17 cellular contexts compared by ENCODE assay signal in the genomic region with DNA sequence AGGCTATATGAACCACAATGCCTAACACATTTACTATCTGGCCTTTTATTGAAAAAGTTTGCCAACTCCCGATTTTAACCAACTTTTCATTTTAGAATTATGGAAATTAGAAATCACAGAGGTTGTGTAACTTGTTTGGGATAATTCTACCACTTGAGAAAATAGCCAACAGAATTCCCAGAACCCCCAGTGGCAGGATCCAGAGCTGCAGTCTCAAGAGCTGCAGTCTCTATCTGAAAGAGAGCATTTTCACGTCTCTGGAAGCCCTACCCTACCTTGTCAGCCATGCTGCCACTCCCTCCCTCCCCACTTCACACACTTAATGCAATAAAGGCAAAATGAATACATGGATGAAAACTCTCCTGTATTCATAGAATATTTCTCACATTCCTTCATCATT. TPM values are rescaled to one million over a fixed set of nuclear protein-coding genes. Genes with fewer than 3 reads are reported as not detected.
DNase-seq lines count a peak whose midpoint lies in the region; ATAC-seq, FAIRE-seq and TF ChIP-seq lines count a peak whose summit lies in the region.
"Had no signal": no experiment of that assay in that cellular context is flagged by ENCODE, and none has a peak within 500 bp of the region (broad histone marks: within the 10 kb centered on the region; RNA-seq: fewer than 3 reads in every experiment).

No MANE protein-coding gene starts in this region.

- H3K36me3 Mint-ChIP-seq in Caco-2 (ENCODE audit: insufficient read depth, unreplicated experiment) (no peaks in the 10 kb centered on the region), HFFc6 (ENCODE audit: low read depth) (no peaks in the 10 kb centered on the region)

- H3K4me3 Mint-ChIP-seq in Caco-2 (ENCODE audit: unreplicated experiment) (no peak overlapping the region), HFFc6 (no peak overlapping the region)

- no peak overlapping the region for H3K4me2 ChIP-seq in K562 (ENCODE audit: insufficient read depth, low read length)

- no TSS peak for BruUV-seq in Caco-2 (replicated peaks; lab: Mats Ljungman, UMichigan)
- no TSS peak for BruUV-seq in K562 (replicated peaks; lab: Mats Ljungman, UMichigan)

- H3K9me3 ChIP-seq in Caco-2 (no peaks in the 10 kb centered on the region), K562 (replicated peaks; ENCODE audit: control insufficient read depth, insufficient read depth, low read depth, low read length) (no peaks in the 10 kb centered on the region), uterus (no peaks in the 10 kb centered on the region)

- FAIRE-seq in K562 (lab: Jason Lieb, UNC): no peak
- FAIRE-seq: endothelial cell of umbilical vein had no signal

- peak in 1 of 2 experiments; percentile 22 for DNase-seq in Caco-2
- no peak for DNase-seq in HFFc6
- DNase-seq in K562 (ENCODE audit: extremely low read depth in 1 of 4, low spot score in 3 of 4): peak in 3 of 4 experiments; percentile 13 to 20 (median 18)
- DNase-seq in kidney epithelial cell (ENCODE audit: low read depth): no peak
- no peak for DNase-seq in stimulated activated CD4-positive, alpha-beta T cell treated with anti-CD3 and anti-CD28 coated beads, Interleukin-4, amount 100 ng/mL, for 1 hour
- DNase-seq in HUDEP-2 (lab: John Stamatoyannopoulos, UW; ENCODE audit: unreplicated experiment in 76 of 76): no peak
- DNase-seq in uterus: no peak
- DNase-seq in left lobe of liver (ENCODE audit: low spot score): no peak
- DNase-seq: activated gamma-delta T cell, COR-L47, hippocampal formation, NCI-H1436 treated with DMSO at 0.1 percent for 48 hours, NCI-H510A treated with DMSO at 0.1 percent for 48 hours, Right ventricle myocardium superior had no signal

- H3K9me1 ChIP-seq in K562 (ENCODE audit: control insufficient read depth, insufficient read depth, low read length): no peaks in the 10 kb centered on the region

- no peaks in the 10 kb centered on the region for H3K4me1 Mint-ChIP-seq in Caco-2 (ENCODE audit: low read depth, unreplicated experiment)
- H3K4me1 Mint-ChIP-seq in HFFc6 (ENCODE audit: low read depth): no peaks in the 10 kb centered on the region

- no peak for TF ChIP-seq POLR2A in K562 (conservative IDR thresholded peaks at IDR 0.05)
- no peak for TF ChIP-seq POLR2A in uterus (IDR thresholded peaks at IDR 0.05)

- H3K27ac Mint-ChIP-seq in Caco-2 (ENCODE audit: unreplicated experiment): no peak overlapping the region
- no peak overlapping the region for H3K27ac Mint-ChIP-seq in HFFc6

- H4K20me1 ChIP-seq in K562 (replicated peaks; ENCODE audit: control insufficient read depth, insufficient read depth, low read length): no peaks in the 10 kb centered on the region

- H3K36me3 ChIP-seq in Caco-2 (ENCODE audit: control insufficient read depth, insufficient read depth, low read length) (no peaks in the 10 kb centered on the region), K562 (ENCODE audit: control insufficient read depth, insufficient read depth, low read length) (no peaks in the 10 kb centered on the region), kidney epithelial cell (ENCODE audit: control insufficient read depth, insufficient read depth, low read length) (no peaks in the 10 kb centered on the region), uterus (no peaks in the 10 kb centered on the region)

- in situ Hi-C loops in K562 (cut with MboI): no loop called here

- POLR2A ChIA-PET in Caco-2 (lab: Charles Lee) (no interaction called here), K562 (lab: Yijun Ruan, JAX) (no interaction called here)

- H2AFZ ChIP-seq in K562 (ENCODE audit: low read depth, low read length): no peak overlapping the region

- ATAC-seq in K562: peak; percentile 71
- ATAC-seq in left lobe of liver: no peak

- H3K27me3 Mint-ChIP-seq in Caco-2 (ENCODE audit: insufficient read depth, unreplicated experiment) (no peaks in the 10 kb centered on the region), HFFc6 (ENCODE audit: insufficient read depth) (peaks cover 8% of the 10 kb centered on the region)

- H3K4me1 ChIP-seq in Caco-2: no peaks in the 10 kb centered on the region
- no peaks in the 10 kb centered on the region for H3K4me1 ChIP-seq in K562 (replicated peaks in 1 of 2; ENCODE audit: control insufficient read depth in 2 of 2, insufficient read depth in 2 of 2, low read length in 2 of 2)
- no peaks in the 10 kb centered on the region for H3K4me1 ChIP-seq in uterus

- intact Hi-C loops in Caco-2 (cut with micrococcal nuclease; ENCODE audit: unreplicated experiment): loop anchor here (5.0 kb wide), 1 partner anchor 47 kb away; no protein-coding TSS in a partner anchor
- intact Hi-C loops in K562 (cut with micrococcal nuclease): no loop called here
- intact Hi-C loops in uterus (cut with DNase I; ENCODE audit: low total_unique reads): no loop called here

- peak; percentile 23 to 43 for TF ChIP-seq CTCF in Caco-2 (IDR thresholded peaks at IDR 0.05; ENCODE audit: insufficient read depth in 1 of 2, low read depth in 1 of 2, low read length in 1 of 2, severe bottlenecking in 1 of 2, unreplicated experiment in 1 of 2)
- peak; percentile 65 for TF ChIP-seq CTCF in HFFc6 (IDR thresholded peaks at IDR 0.05)
- 0 out of 6 replicates have a peak, but pooled peaks of 2 of the 3 experiments have one; percentile 0 to 10 for TF ChIP-seq CTCF in K562 (IDR thresholded peaks at IDR 0.05 in 2 of 3, conservative IDR thresholded peaks at IDR 0.05 in 1 of 3; ENCODE audit: insufficient read depth in 2 of 3, low read depth in 1 of 3, low read length in 3 of 3)
- peak; percentile 21 for TF ChIP-seq CTCF in kidney epithelial cell (IDR thresholded peaks at IDR 0.05; ENCODE audit: insufficient read depth, low read length, poor library complexity, severe bottlenecking)
- TF ChIP-seq CTCF in uterus (IDR thresholded peaks at IDR 0.05): peak in 1 of 4 experiments; percentile 23

- no peak overlapping the region for H3K9ac ChIP-seq in K562 (ENCODE audit: insufficient read depth in 1 of 2, low read depth in 2 of 2, low read length in 2 of 2)

- WGBS in K562 (ENCODE audit: insufficient coverage, low coverage, missing lambda C conversion rate): 3% methylated on average over 2 of the region's 2 CpGs

- no peaks in the 10 kb centered on the region for H3K79me2 ChIP-seq in K562 (ENCODE audit: control insufficient read depth, insufficient read depth, low read length)

- no peaks in the 10 kb centered on the region for H3K9me3 Mint-ChIP-seq in Caco-2 (ENCODE audit: unreplicated experiment)
- no peaks in the 10 kb centered on the region for H3K9me3 Mint-ChIP-seq in HFFc6

- H3K4me3 ChIP-seq in Caco-2 (ENCODE audit: low read depth, low read length) (no peak overlapping the region), K562 (no peak overlapping the region), kidney epithelial cell (ENCODE audit: low read depth, low read length) (no peak overlapping the region), uterus (no peak overlapping the region)
- H3K4me3 ChIP-seq: lung had no signal

- CTCF ChIA-PET in Caco-2 (lab: Charles Lee): interaction anchor here (1.1 kb wide), 1 partner anchor 40 kb away, joined by 3 read pairs; no protein-coding TSS in a partner anchor
- CTCF ChIA-PET in K562 (lab: Yijun Ruan, JAX; ENCODE audit: low intra/inter-chr PET ratio): no interaction called here

- H3K27ac ChIP-seq in K562 (ENCODE audit: extremely low read depth, low read depth, low read length): no peak overlapping the region
- H3K27ac ChIP-seq in uterus: no peak overlapping the region

- no peak for TF ChIP-seq EP300 in K562 (IDR thresholded peaks at IDR 0.05; ENCODE audit: low read length)

- H3K27me3 ChIP-seq in Caco-2 (replicated peaks; ENCODE audit: control insufficient read depth, insufficient read depth, low read length) (no peaks in the 10 kb centered on the region), K562 (ENCODE audit: control insufficient read depth in 2 of 2, insufficient read depth in 2 of 2, low read length in 2 of 2) (no peaks in the 10 kb centered on the region), kidney epithelial cell (ENCODE audit: control insufficient read depth, insufficient read depth, low read length) (no peaks in the 10 kb centered on the region), uterus (no peaks in the 10 kb centered on the region)

- TF ChIP-seq RAD21 in K562 (CRISPR knock-in tag; conservative IDR thresholded peaks at IDR 0.05 in 1 of 2, IDR thresholded peaks at IDR 0.05 in 1 of 2): no peak

TF ChIP-seq in K562, 482 proteins besides CTCF, POLR2A, EP300 and RAD21 (continues in another document):
- TF ChIP-seq, protein P1, sequence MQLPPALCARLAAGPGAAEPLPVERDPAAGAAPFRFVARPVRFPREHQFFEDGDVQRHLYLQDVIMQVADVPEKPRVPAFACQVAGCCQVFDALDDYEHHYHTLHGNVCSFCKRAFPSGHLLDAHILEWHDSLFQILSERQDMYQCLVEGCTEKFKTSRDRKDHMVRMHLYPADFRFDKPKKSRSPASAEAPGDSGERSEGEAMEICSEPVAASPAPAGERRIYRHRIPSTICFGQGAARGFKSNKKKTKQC (CRISPR knock-in tag; IDR thresholded peaks at IDR 0.05): no peak
- no peak for TF ChIP-seq ZNF76 (CRISPR knock-in tag; IDR thresholded peaks at IDR 0.05; ENCODE audit: borderline replicate concordance)
- no peak for TF ChIP-seq NRF1 (conservative IDR thresholded peaks at IDR 0.05 in 1 of 2, IDR thresholded peaks at IDR 0.05 in 1 of 2)
- no peak for TF ChIP-seq DPF2 (IDR thresholded peaks at IDR 0.05)

RNA-seq across cellular contexts. Expression of a gene that starts 23.4 kb away (rescaled TPM):
- not detected in 2 replicates for total RNA-seq in Caco-2 (2022)
- not detected for total RNA-seq in HFFc6 (2021; fragmentation: NEBNext Ultra II Directional; extraction: Animal tissue kit (Norgen Biotek cat#: 25700))
- total RNA-seq in K562 (2011; cell fraction: chromatin; rRNA removed; ENCODE audit: low replicate concordance): 24.7 and 33.3 TPM in 2 replicates
- 15.7 and 23.2 TPM in 2 replicates for total RNA-seq in K562 (2011; cell fraction: nucleolus; rRNA removed)
- total RNA-seq in K562 (2011; cell fraction: nucleoplasm; rRNA removed): 29.8 and 32.1 TPM in 2 replicates
- 8.7 and 12.7 TPM in 2 replicates for total RNA-seq in K562 (2014; rRNA removed)
- total RNA-seq in K562 (2014; rRNA removed; fragmentation: Illumina TruSeq; extraction: Trizol): 9.8 and 10.1 TPM in 2 replicates
- 7.6 TPM in 2 replicates for total RNA-seq in K562 (2015; rRNA removed; fragmentation: Illumina TruSeq; extraction: Trizol)
- 8.8 and 9.4 TPM in 2 replicates for total RNA-seq in K562 (2021)
- polyA plus RNA-seq in K562 (2011; rRNA removed): 1.7 and 2.2 TPM in 2 replicates
- 1.2 and 1.8 TPM in 2 replicates for polyA plus RNA-seq in K562 (2011; cell fraction: cytosol; rRNA removed)
- polyA plus RNA-seq in K562 (2011; cell fraction: nucleus; rRNA removed): 2.7 and 3.1 TPM in 2 replicates
- polyA plus RNA-seq in K562 (2012): 6.3 and 10.7 TPM in 2 replicates
- polyA plus RNA-seq in K562 (2014; fragmentation: Illumina TruSeq; extraction: Trizol): 8.3 and 8.4 TPM in 2 replicates
- polyA plus RNA-seq in K562 (2014; fragmentation: Nextera tagmentation; extraction: Ambion mirVana): 1 to 10 TPM; 1.5 to 1.8 TPM
- polyA plus RNA-seq in K562 (2014; rRNA removed): 6.2 and 7.1 TPM in 2 replicates
- polyA minus RNA-seq in K562 (2011; rRNA and poly(A)+ RNA removed): 3.1 and 4.5 TPM in 2 replicates
- polyA minus RNA-seq in K562 (2011; cell fraction: cytosol; rRNA and poly(A)+ RNA removed): 1.1 and 1.5 TPM in 2 replicates
- 4.8 and 7.9 TPM in 2 replicates for polyA minus RNA-seq in K562 (2011; cell fraction: nucleus; rRNA and poly(A)+ RNA removed)
- total RNA-seq in kidney epithelial cell: not detected in 2 replicates
- under 1 TPM in 1 of 4 donors, not detected in 3; 0.18 TPM for total RNA-seq in uterus
- total RNA-seq in left lobe of liver: not detected
- total RNA-seq: activated CD8-positive, alpha-beta memory T cell treated with anti-CD3 and anti-CD28 coated beads for 36 hours; endothelial cell of umbilical vein; Right ventricle myocardium superior had no signal
- polyA plus RNA-seq: lung had no signal

Comparison
In these comparisons a context has a peak if more than half of its experiments do, and no peak if none do; other contexts are left out.
1. DNase-seq: peak in K562 (3 of 4); none in HFFc6 (single experiment), kidney epithelial cell (single experiment), stimulated activated CD4-positive, alpha-beta T cell treated with anti-CD3 and anti-CD28 coated beads, Interleukin-4, amount 100 ng/mL, for 1 hour (single experiment), HUDEP-2 (0 of 76), uterus (0 of 2) and left lobe of liver (single experiment).